8 cellular contexts compared by ENCODE assay signal in the genomic region with DNA sequence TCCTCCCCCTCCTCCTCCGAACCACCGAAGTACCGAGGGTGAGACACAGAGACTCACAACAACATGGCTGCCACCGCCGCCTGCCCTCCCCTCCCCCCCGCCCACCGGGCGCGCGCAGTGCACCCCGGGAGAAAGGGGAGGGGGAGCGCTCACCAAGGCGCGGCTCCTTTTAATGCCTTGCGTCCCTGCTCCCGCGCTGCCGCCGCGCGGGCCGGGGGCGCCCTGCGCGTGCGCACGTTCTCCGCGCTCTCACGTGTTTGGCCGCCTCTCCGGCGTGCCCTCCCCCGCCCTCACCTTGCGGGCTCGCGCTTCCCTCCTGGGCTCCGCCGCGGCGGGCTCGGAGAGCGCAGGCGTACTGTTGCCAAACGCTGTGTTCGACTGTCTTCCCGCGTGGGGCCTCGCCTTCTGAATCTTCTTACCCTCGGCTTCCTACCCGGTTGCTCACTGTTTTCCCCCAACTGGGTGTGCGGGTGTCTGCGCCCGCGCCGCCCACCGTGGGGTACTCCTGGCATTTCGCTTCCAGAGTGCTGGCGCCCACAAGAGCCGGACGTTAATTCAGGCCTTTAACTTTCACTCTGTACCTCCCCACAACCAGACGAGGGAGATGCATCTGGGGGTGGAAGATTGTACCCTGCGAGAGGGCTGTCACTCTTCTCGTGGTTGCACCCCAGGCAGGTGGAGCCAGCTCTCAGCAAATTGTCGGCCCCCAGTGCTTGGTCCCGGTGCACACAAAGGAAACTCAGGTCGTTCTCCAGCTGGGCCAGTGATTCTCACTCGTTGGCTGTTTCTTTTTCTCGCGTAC. TPM values are rescaled to one million over a fixed set of nuclear protein-coding genes. Genes with fewer than 3 reads are reported as not detected.
DNase-seq lines count a peak whose midpoint lies in the region; ATAC-seq and TF ChIP-seq lines count a peak whose summit lies in the region.

A gene with protein sequence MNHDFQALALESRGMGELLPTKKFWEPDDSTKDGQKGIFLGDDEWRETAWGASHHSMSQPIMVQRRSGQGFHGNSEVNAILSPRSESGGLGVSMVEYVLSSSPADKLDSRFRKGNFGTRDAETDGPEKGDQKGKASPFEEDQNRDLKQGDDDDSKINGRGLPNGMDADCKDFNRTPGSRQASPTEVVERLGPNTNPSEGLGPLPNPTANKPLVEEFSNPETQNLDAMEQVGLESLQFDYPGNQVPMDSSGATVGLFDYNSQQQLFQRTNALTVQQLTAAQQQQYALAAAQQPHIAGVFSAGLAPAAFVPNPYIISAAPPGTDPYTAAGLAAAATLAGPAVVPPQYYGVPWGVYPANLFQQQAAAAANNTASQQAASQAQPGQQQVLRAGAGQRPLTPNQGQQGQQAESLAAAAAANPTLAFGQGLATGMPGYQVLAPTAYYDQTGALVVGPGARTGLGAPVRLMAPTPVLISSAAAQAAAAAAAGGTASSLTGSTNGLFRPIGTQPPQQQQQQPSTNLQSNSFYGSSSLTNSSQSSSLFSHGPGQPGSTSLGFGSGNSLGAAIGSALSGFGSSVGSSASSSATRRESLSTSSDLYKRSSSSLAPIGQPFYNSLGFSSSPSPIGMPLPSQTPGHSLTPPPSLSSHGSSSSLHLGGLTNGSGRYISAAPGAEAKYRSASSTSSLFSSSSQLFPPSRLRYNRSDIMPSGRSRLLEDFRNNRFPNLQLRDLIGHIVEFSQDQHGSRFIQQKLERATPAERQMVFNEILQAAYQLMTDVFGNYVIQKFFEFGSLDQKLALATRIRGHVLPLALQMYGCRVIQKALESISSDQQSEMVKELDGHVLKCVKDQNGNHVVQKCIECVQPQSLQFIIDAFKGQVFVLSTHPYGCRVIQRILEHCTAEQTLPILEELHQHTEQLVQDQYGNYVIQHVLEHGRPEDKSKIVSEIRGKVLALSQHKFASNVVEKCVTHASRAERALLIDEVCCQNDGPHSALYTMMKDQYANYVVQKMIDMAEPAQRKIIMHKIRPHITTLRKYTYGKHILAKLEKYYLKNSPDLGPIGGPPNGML (minus strand): TSS at position 92 of the 802 bp plus-strand sequence. CDS start 23,484 bp downstream, outside the sequence.

- peak; percentile 79 for DNase-seq in AG09309 (ENCODE audit: low read depth)
- peak; percentile 99 for DNase-seq in NCI-H345 (lab: John Stamatoyannopoulos, UW)
- DNase-seq in activated B cell treated with CpG ODN at 0.5 μM for 24 hours, result peak; percentile 96
- peak; percentile 93 to 97 for DNase-seq in cardiac fibroblast (ENCODE audit: low read depth in 2 of 2)
- DNase-seq in iPS-NIHi7 (ENCODE audit: extremely low spot score), result peak; percentile 94
- peak; percentile 83 for DNase-seq in smooth muscle cell (lab: John Stamatoyannopoulos, UW; ENCODE audit: unreplicated experiment)

- H3F3A ChIP-seq in smooth muscle cell (ENCODE audit: low read depth), result peaks cover 5% of the 10 kb centered on the region

- H3K4me3 ChIP-seq in AG09309 (ENCODE audit: control insufficient read depth, low read depth, low read length) (peak within 1 kb of the TSS; percentile 82), cardiac fibroblast (replicated peaks in 1 of 2; ENCODE audit: low read depth in 2 of 2, low read length in 2 of 2) (peak within 1 kb of the TSS; percentile 87 to 94), smooth muscle cell (peak within 1 kb of the TSS; percentile 88)

- intact Hi-C loops in activated B cell treated with CpG ODN at 0.5 μM for 24 hours (cut with micrococcal nuclease), result loop anchor here (1.0 to 5.0 kb wide), 12 partner anchors 21 to 1789 kb away; a partner anchor contains a TSS

- H3K9me3 Mint-ChIP-seq in activated B cell treated with CpG ODN at 0.5 μM for 24 hours, result no peaks in the 10 kb centered on the region

- 1% methylated on average over 54 of the region's 70 CpGs for WGBS in smooth muscle cell (ENCODE audit: low lambda C conversion rate)

- POLR2A ChIA-PET in activated B cell treated with CpG ODN at 0.5 μM for 24 hours (lab: Charles Lee), result interaction anchor here (0.8 to 2.3 kb wide), 7 partner anchors 8 to 316 kb away, joined by 3 to 12 read pairs (median 3); a partner anchor contains a TSS

- no peaks in the 10 kb centered on the region for H3K9me3 ChIP-seq in smooth muscle cell (replicated peaks; ENCODE audit: low read depth)

- H3K36me3 ChIP-seq in smooth muscle cell (ENCODE audit: low read depth), result no peaks in the 10 kb centered on the region

- TF ChIP-seq CTCF in AG09309 (IDR thresholded peaks at IDR 0.05; ENCODE audit: control insufficient read depth, insufficient read depth, low read depth, low read length, missing control alignments) (no peak), activated B cell treated with CpG ODN at 0.5 μM for 24 hours (IDR thresholded peaks at IDR 0.05) (no peak), cardiac fibroblast (IDR thresholded peaks at IDR 0.05; ENCODE audit: low read depth, low read length) (no peak), smooth muscle cell (IDR thresholded peaks at IDR 0.05; ENCODE audit: borderline replicate concordance, insufficient read depth, poor library complexity, severe bottlenecking) (no peak)

- peak within 1 kb of the TSS; percentile 98 for H3K9ac ChIP-seq in smooth muscle cell (ENCODE audit: low read depth)

- H3K27ac ChIP-seq in smooth muscle cell (ENCODE audit: low read depth), result peak within 1 kb of the TSS; percentile 92

- H3K79me2 ChIP-seq in smooth muscle cell (ENCODE audit: low read depth), result peaks cover 45% of the 10 kb centered on the region

- H3K4me3 Mint-ChIP-seq in activated B cell treated with CpG ODN at 0.5 μM for 24 hours, result peak within 1 kb of the TSS; percentile 92

- H3K27me3 Mint-ChIP-seq in activated B cell treated with CpG ODN at 0.5 μM for 24 hours, result no peaks in the 10 kb centered on the region

- H3K4me2 ChIP-seq in smooth muscle cell, result peak within 1 kb of the TSS; percentile 93

- no peaks in the 10 kb centered on the region for H3K27me3 ChIP-seq in smooth muscle cell (ENCODE audit: low read depth)

- peak within 1 kb of the TSS; percentile 86 for H3K27ac Mint-ChIP-seq in activated B cell treated with CpG ODN at 0.5 μM for 24 hours

- ATAC-seq in GM19025 (IDR thresholded peaks at IDR 0.05; ENCODE audit: low read depth, unreplicated experiment), result peak; percentile 80
- peak; percentile 86 for ATAC-seq in HG03280 (IDR thresholded peaks at IDR 0.05; ENCODE audit: unreplicated experiment)
- peak; percentile 83 for ATAC-seq in activated B cell treated with CpG ODN at 0.5 μM for 24 hours (ENCODE audit: low read depth)

- CTCF ChIA-PET in activated B cell treated with CpG ODN at 0.5 μM for 24 hours (lab: Charles Lee), result interaction anchor here (1.3 to 1.4 kb wide), 2 partner anchors 25 to 60 kb away, joined by 5 to 6 read pairs; no protein-coding TSS in a partner anchor

- peaks cover 18% of the 10 kb centered on the region for H3K36me3 Mint-ChIP-seq in activated B cell treated with CpG ODN at 0.5 μM for 24 hours (ENCODE audit: low read depth)

- peaks cover 42% of the 10 kb centered on the region for H4K20me1 ChIP-seq in smooth muscle cell (ENCODE audit: low read depth)

- H3K4me1 ChIP-seq in smooth muscle cell (ENCODE audit: low read depth), result peaks cover 40% of the 10 kb centered on the region

- peak within 1 kb of the TSS; percentile 95 for H2AFZ ChIP-seq in smooth muscle cell (ENCODE audit: low read depth)

- H3K4me1 Mint-ChIP-seq in activated B cell treated with CpG ODN at 0.5 μM for 24 hours, result peaks cover 38% of the 10 kb centered on the region

RNA-seq across cellular contexts. Expression of the gene that starts here (rescaled TPM):
- 94.9 and 110 TPM in 2 replicates for total RNA-seq in activated B cell treated with CpG ODN at 0.5 μM for 24 hours
- 42.0 and 54.1 TPM in 2 replicates for total RNA-seq in smooth muscle cell
- 5.2 and 9.1 TPM in 2 replicates for polyA plus RNA-seq in smooth muscle cell

Comparison
In these comparisons a context has a peak if more than half of its experiments do, and no peak if none do; other contexts are left out.
1. Peak in every context shown above with its lines: DNase-seq, ATAC-seq, H3K4me3 ChIP-seq and H3K27ac ChIP-seq.